9 cellular contexts compared by ENCODE assay signal in genomic region chr1:12594966-12595838, GRCh38. TPM values are rescaled to one million over a fixed set of nuclear protein-coding genes. Genes with fewer than 3 reads are reported as not detected.
DNase-seq lines count a peak whose midpoint lies in the region; ATAC-seq, FAIRE-seq and TF ChIP-seq lines count a peak whose summit lies in the region.
"Had no signal": no experiment of that assay in that cellular context is flagged by ENCODE, and none has a peak within 500 bp of the region (broad histone marks: within the 10 kb centered on the region; RNA-seq: fewer than 3 reads in every experiment).

No MANE protein-coding gene starts in this region.

- intact Hi-C loops in kidney (cut with DNase I) = no loop called here

- H3K36me3 ChIP-seq in DOHH2 (ENCODE audit: control insufficient read depth, low read length) (no peaks in the 10 kb centered on the region), NT2/D1 (ENCODE audit: insufficient read depth, insufficient read length, low read length) (no peaks in the 10 kb centered on the region), kidney (ENCODE audit: control insufficient read depth in 1 of 2, insufficient read depth in 2 of 2, low read length in 2 of 2) (peaks cover 6 to 17% of the 10 kb centered on the region in 2 donors), skeletal muscle tissue (ENCODE audit: control insufficient read depth in 3 of 3, insufficient read depth in 3 of 3, low read length in 3 of 3) (peaks cover 0 to 10% (median 2%) of the 10 kb centered on the region in 3 donors)

- no peaks in the 10 kb centered on the region for H3K4me1 ChIP-seq in DOHH2 (ENCODE audit: control insufficient read depth, low read length)
- peaks cover 17% of the 10 kb centered on the region for H3K4me1 ChIP-seq in NT2/D1 (ENCODE audit: insufficient read depth, insufficient read length)
- H3K4me1 ChIP-seq in kidney (ENCODE audit: control insufficient read depth in 1 of 2, insufficient read depth in 1 of 2, low read depth in 1 of 2, low read length in 2 of 2) = peaks cover 66 to 75% of the 10 kb centered on the region in 2 donors
- peaks cover 88 to 96% (median 94%) of the 10 kb centered on the region in 3 donors for H3K4me1 ChIP-seq in skeletal muscle tissue (ENCODE audit: control insufficient read depth in 3 of 3, insufficient read depth in 3 of 3, low read length in 3 of 3)

- H3K27ac ChIP-seq in DOHH2 (ENCODE audit: low read depth, low read length) (no peak overlapping the region), kidney (ENCODE audit: low read depth in 2 of 2, low read length in 2 of 2) (peak overlapping the region; percentile 84 to 95), skeletal muscle tissue (ENCODE audit: low read depth, low read length) (peak overlapping the region; percentile 79)

- TF ChIP-seq CTCF in DOHH2 (IDR thresholded peaks at IDR 0.05; ENCODE audit: low read depth, low read length, poor library complexity, severe bottlenecking) = no peak
- no peak for TF ChIP-seq CTCF in cardiac fibroblast (IDR thresholded peaks at IDR 0.05; ENCODE audit: low read depth, low read length)
- no peak for TF ChIP-seq CTCF in kidney (IDR thresholded peaks at IDR 0.05; ENCODE audit: borderline replicate concordance, extremely low read depth, insufficient read depth)
- TF ChIP-seq CTCF in GM10266 (IDR thresholded peaks at IDR 0.05; ENCODE audit: control insufficient read depth, insufficient read depth, low read depth, missing control alignments) = no peak

- H3K9me3 ChIP-seq in DOHH2 (ENCODE audit: control insufficient read depth, insufficient read depth, low read length) (no peaks in the 10 kb centered on the region), NT2/D1 (ENCODE audit: insufficient read depth, low read length) (no peaks in the 10 kb centered on the region), kidney (ENCODE audit: control insufficient read depth in 1 of 2, low read length in 2 of 2) (no peaks in the 10 kb centered on the region), skeletal muscle tissue (ENCODE audit: control insufficient read depth in 3 of 3, low read length in 3 of 3) (no peaks in the 10 kb centered on the region)

- H4K20me1 ChIP-seq in DOHH2 (ENCODE audit: control insufficient read depth, insufficient read depth, low read depth, low read length) = no peaks in the 10 kb centered on the region

- no peak for ATAC-seq in HG03354 (IDR thresholded peaks at IDR 0.05; ENCODE audit: poor library complexity, severe bottlenecking, unreplicated experiment)

- no peak for DNase-seq in NT2/D1 (ENCODE audit: low read depth, low spot score)
- DNase-seq in cardiac fibroblast (ENCODE audit: low read depth in 2 of 2) = peak in 1 of 2 donors; percentile 88
- DNase-seq in kidney = peak; percentile 96
- no peak for DNase-seq in GM10266 (ENCODE audit: extremely low spot score)
- no peak for DNase-seq in amniotic stem cell (lab: John Stamatoyannopoulos, UW)

- peak overlapping the region; percentile 24; the same call in 1 of the 2 replicates for H3K4me2 ChIP-seq in DOHH2 (ENCODE audit: low read length)

- H3K4me3 ChIP-seq in DOHH2 (ENCODE audit: low read length) (no peak overlapping the region), NT2/D1 (ENCODE audit: insufficient read length, low read depth) (peak overlapping the region; percentile 39), cardiac fibroblast (replicated peaks in 1 of 2; ENCODE audit: low read depth in 2 of 2, low read length in 2 of 2) (peak overlapping the region; percentile 33 to 39), kidney (ENCODE audit: low read length in 2 of 2) (peak overlapping the region in 1 of 2 donors; percentile 22), skeletal muscle tissue (ENCODE audit: low read length in 3 of 3) (peak overlapping the region; percentile 41 to 53 (median 43))

- H3K9ac ChIP-seq in NT2/D1 (ENCODE audit: insufficient read length, low read depth) = peak overlapping the region; percentile 66
- peak overlapping the region; percentile 51 to 75 for H3K9ac ChIP-seq in kidney (ENCODE audit: low read length in 2 of 2)
- H3K9ac ChIP-seq in skeletal muscle tissue (ENCODE audit: low read depth in 1 of 3, low read length in 3 of 3) = peak overlapping the region; percentile 56 to 85 (median 68)

- H3K79me2 ChIP-seq in DOHH2 (ENCODE audit: control insufficient read depth, low read length) = no peaks in the 10 kb centered on the region

- H3K9me2 ChIP-seq in DOHH2 (replicated peaks; ENCODE audit: control insufficient read depth, low read length) = no peaks in the 10 kb centered on the region

- no peaks in the 10 kb centered on the region for H3F3A ChIP-seq in DOHH2 (ENCODE audit: control insufficient read depth, insufficient read depth)

- no peak for FAIRE-seq in kidney (lab: Jason Lieb, UNC)

- H3K27me3 ChIP-seq in DOHH2 (ENCODE audit: control insufficient read depth, low read length) = peaks cover 10% of the 10 kb centered on the region
- H3K27me3 ChIP-seq in NT2/D1 (ENCODE audit: insufficient read depth, insufficient read length) = peaks cover 16% of the 10 kb centered on the region
- no peaks in the 10 kb centered on the region for H3K27me3 ChIP-seq in skeletal muscle tissue (ENCODE audit: control insufficient read depth in 3 of 3, insufficient read depth in 3 of 3, low read length in 3 of 3)

RNA-seq across cellular contexts. Expression of gene DHRS3, which starts 22.8 kb away (rescaled TPM):
- 44.8 TPM for total RNA-seq in kidney
- polyA plus RNA-seq in kidney (ENCODE audit: insufficient read depth, low read depth, low replicate concordance) = 97.1 TPM
- total RNA-seq in skeletal muscle tissue = 37.6 TPM

RNA-seq across cellular contexts. Expression of gene AADACL4, which starts 48.7 kb away (rescaled TPM):
- total RNA-seq in kidney (0.16 TPM), skeletal muscle tissue (not detected)
- polyA plus RNA-seq in kidney (ENCODE audit: insufficient read depth, low read depth, low replicate concordance) = 0.58 TPM
- total RNA-seq: M059J had no signal
